Comparison of ENCODE assay signal across 8 cellular contexts in genomic region chr4:26320159-26320452, GRCh38. TPM values are rescaled to one million over a fixed set of nuclear protein-coding genes. Genes with fewer than 3 reads are reported as not detected.
A peak's percentile ranks its signal among the peaks of the same experiment; 100 is the strongest.
DNase-seq lines count a peak whose midpoint lies in the region; ATAC-seq and TF ChIP-seq lines count a peak whose summit lies in the region.

No MANE protein-coding gene starts in this region.

- TF ChIP-seq CTCF in AG04450 (IDR thresholded peaks at IDR 0.05; ENCODE audit: low read depth, low read length) = no peak
- no peak for TF ChIP-seq CTCF in activated CD8-positive, alpha-beta T cell treated with anti-CD3 and anti-CD28 coated beads for 36 hours (IDR thresholded peaks at IDR 0.05)
- no peak for TF ChIP-seq CTCF in retinal pigment epithelial cell (conservative IDR thresholded peaks at IDR 0.05; ENCODE audit: low read depth, low read length)

- intact Hi-C loops in activated CD8-positive, alpha-beta T cell treated with anti-CD3 and anti-CD28 coated beads for 36 hours (cut with micrococcal nuclease) = loop anchor here (5.0 to 10.0 kb wide), 3 partner anchors 188 to 685 kb away; partner anchors contain the start of gene STIM2

- no peaks in the 10 kb centered on the region for H3K27me3 ChIP-seq in AG04450 (ENCODE audit: control insufficient read depth, insufficient read depth, low read length)

- H3K9me3 ChIP-seq in AG04450 (ENCODE audit: control insufficient read depth, insufficient read depth, low read length) = peaks cover 8% of the 10 kb centered on the region; the same call in 1 of the 2 replicates

- peak overlapping the region; percentile 92 for H3K4me3 Mint-ChIP-seq in activated CD8-positive, alpha-beta T cell treated with anti-CD3 and anti-CD28 coated beads for 36 hours

- ATAC-seq in GM18870 (IDR thresholded peaks at IDR 0.05; ENCODE audit: unreplicated experiment) (peak; percentile 7), HG03108 (IDR thresholded peaks at IDR 0.05; ENCODE audit: unreplicated experiment) (peak; percentile 14)
- peak; percentile 11 for ATAC-seq in activated CD8-positive, alpha-beta T cell treated with anti-CD3 and anti-CD28 coated beads for 36 hours

- POLR2A ChIA-PET in AG04450 (lab: Yijun Ruan, JAX) = interaction anchor here (0.8 to 2.9 kb wide), 4 partner anchors 144 to 237 kb away, joined by 3 to 65 read pairs (median 6); no protein-coding TSS in a partner anchor
- POLR2A ChIA-PET in activated CD8-positive, alpha-beta T cell treated with anti-CD3 and anti-CD28 coated beads for 36 hours (lab: Charles Lee) = interaction anchor here (0.8 to 2.3 kb wide), 12 partner anchors 12 to 333 kb away, joined by 3 to 16 read pairs (median 3); no protein-coding TSS in a partner anchor

- H3K4me3 ChIP-seq in AG04450 (ENCODE audit: low read depth, low read length) (peak overlapping the region; percentile 98), retinal pigment epithelial cell (ENCODE audit: low read length) (peak overlapping the region; percentile 95)

- no peaks in the 10 kb centered on the region for H3K27me3 Mint-ChIP-seq in activated CD8-positive, alpha-beta T cell treated with anti-CD3 and anti-CD28 coated beads for 36 hours

- H3K9me3 Mint-ChIP-seq in activated CD8-positive, alpha-beta T cell treated with anti-CD3 and anti-CD28 coated beads for 36 hours = peaks cover 23% of the 10 kb centered on the region

- CTCF ChIA-PET in AG04450 (lab: Charles Lee) = interaction anchor here (0.8 to 1.2 kb wide), 3 partner anchors 10 to 332 kb away, joined by 3 to 5 read pairs (median 3); no protein-coding TSS in a partner anchor
- CTCF ChIA-PET in activated CD8-positive, alpha-beta T cell treated with anti-CD3 and anti-CD28 coated beads for 36 hours (lab: Charles Lee) = interaction anchor here (0.8 to 2.7 kb wide), 6 partner anchors 10 to 244 kb away, joined by 3 to 19 read pairs (median 4); no protein-coding TSS in a partner anchor

- peaks cover 38% of the 10 kb centered on the region for H3K4me1 Mint-ChIP-seq in activated CD8-positive, alpha-beta T cell treated with anti-CD3 and anti-CD28 coated beads for 36 hours (ENCODE audit: low read depth)

- peak overlapping the region; percentile 100 for H3K27ac Mint-ChIP-seq in activated CD8-positive, alpha-beta T cell treated with anti-CD3 and anti-CD28 coated beads for 36 hours

- DNase-seq in AG04450 (ENCODE audit: low read depth, low spot score) (no peak), germinal center (ENCODE audit: low spot score) (peak; percentile 71), retinal pigment epithelial cell (ENCODE audit: low read depth) (no peak), NCI-H446 (lab: John Stamatoyannopoulos, UW) (no peak), NCI-H345 treated with DMSO at 0.1 percent for 48 hours (lab: John Stamatoyannopoulos, UW; ENCODE audit: unreplicated experiment) (no peak)
- peak; percentile 68 for DNase-seq in activated CD8-positive, alpha-beta T cell treated with anti-CD3 and anti-CD28 coated beads for 36 hours

- peak overlapping the region; percentile 96 for H3K27ac ChIP-seq in AG04450 (ENCODE audit: low read depth, low read length)

- H3K36me3 Mint-ChIP-seq in activated CD8-positive, alpha-beta T cell treated with anti-CD3 and anti-CD28 coated beads for 36 hours (ENCODE audit: low read depth) = peaks cover 29% of the 10 kb centered on the region

RNA-seq across cellular contexts. Expression of gene RBPJ, which starts 0.7 kb away (rescaled TPM):
- 169 and 218 TPM in 2 replicates for polyA plus RNA-seq in AG04450 (2011; rRNA removed)
- 154 and 183 TPM in 2 replicates for polyA minus RNA-seq in AG04450 (2011; rRNA and poly(A)+ RNA removed)
- 100 to 1,000 TPM; 150 to 151 TPM for total RNA-seq in activated CD8-positive, alpha-beta T cell treated with anti-CD3 and anti-CD28 coated beads for 36 hours

Comparison
In these comparisons a context has a peak if more than half of its experiments do, and no peak if none do; other contexts are left out.
1. DNase-seq: peak in activated CD8-positive, alpha-beta T cell treated with anti-CD3 and anti-CD28 coated beads for 36 hours (single experiment) and germinal center (single experiment); none in AG04450 (single experiment), retinal pigment epithelial cell (single experiment), NCI-H446 (0 of 2) and NCI-H345 treated with DMSO at 0.1 percent for 48 hours (single experiment).
2. Peak in every context shown above with its lines, with median percentiles within 50 percentile points of each other: ATAC-seq.